23 cellular contexts compared by ENCODE assay signal in the genomic region with DNA sequence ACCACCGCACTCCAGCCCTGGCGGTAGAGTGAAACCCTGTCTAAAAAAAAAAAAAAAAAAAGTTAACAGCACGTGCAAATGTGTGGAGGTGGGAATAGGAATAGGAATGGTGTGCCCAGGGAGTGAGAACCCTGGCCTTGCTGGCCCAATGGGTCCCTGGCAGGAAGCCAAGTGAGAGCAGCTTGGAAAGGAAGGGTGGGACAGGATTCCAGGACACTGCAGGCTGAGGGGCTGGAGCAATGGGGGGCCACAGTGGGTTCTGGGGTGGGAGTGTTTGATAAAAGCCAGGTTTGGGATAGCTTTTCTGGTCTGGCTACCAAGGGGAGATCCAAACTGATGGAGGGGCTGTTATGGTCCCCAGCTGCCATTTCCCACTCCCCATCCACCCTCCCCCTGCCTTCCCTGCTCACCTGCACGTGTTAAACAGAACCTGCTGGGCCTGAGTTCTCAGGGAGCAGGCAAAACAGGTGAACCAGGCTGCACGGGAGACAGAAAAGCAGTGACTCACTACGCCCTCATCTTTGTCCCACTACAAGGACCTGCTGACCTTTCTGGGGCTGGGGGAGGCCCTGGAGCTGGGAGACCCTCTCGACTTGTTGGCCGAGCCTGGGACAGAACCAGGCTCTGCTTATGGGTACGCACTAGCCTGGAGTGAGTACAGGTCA. TPM values are rescaled to one million over a fixed set of nuclear protein-coding genes. Genes with fewer than 3 reads are reported as not detected.
DNase-seq lines count a peak whose midpoint lies in the region; ATAC-seq, FAIRE-seq and TF ChIP-seq lines count a peak whose summit lies in the region.
"Had no signal": no experiment of that assay in that cellular context is flagged by ENCODE, and none has a peak within 500 bp of the region (broad histone marks: within the 10 kb centered on the region; RNA-seq: fewer than 3 reads in every experiment).

No MANE protein-coding gene starts in this region.

- no peak overlapping the region for H2AFZ ChIP-seq in K562 (ENCODE audit: low read depth, low read length)
- H2AFZ ChIP-seq: GM23338 had no signal

- no peaks in the 10 kb centered on the region for H4K20me1 ChIP-seq in K562 (replicated peaks; ENCODE audit: control insufficient read depth, insufficient read depth, low read length)

- no peak for TF ChIP-seq CTCF in K562 (IDR thresholded peaks at IDR 0.05 in 2 of 3, conservative IDR thresholded peaks at IDR 0.05 in 1 of 3; ENCODE audit: insufficient read depth in 2 of 3, low read depth in 1 of 3, low read length in 3 of 3)
- no peak for TF ChIP-seq CTCF in glutamatergic neuron (IDR thresholded peaks at IDR 0.05; ENCODE audit: partially characterized antibody, unreplicated experiment)

- H3K4me2 ChIP-seq in K562 (ENCODE audit: insufficient read depth, low read length) (no peak overlapping the region), mesendoderm (ENCODE audit: low read length) (no peak overlapping the region)
- H3K4me2 ChIP-seq: GM23338 had no signal

- H3K56ac ChIP-seq in mesendoderm (ENCODE audit: low read length), result peak overlapping the region; percentile 49

- no peaks in the 10 kb centered on the region for H3K79me1 ChIP-seq in mesendoderm (ENCODE audit: low read length)

- POLR2A ChIA-PET in K562 (lab: Yijun Ruan, JAX), result interaction anchor here (1.1 to 1.2 kb wide), 2 partner anchors 23 to 25 kb away, joined by 3 to 4 read pairs; no protein-coding TSS in a partner anchor

- H3K9me1 ChIP-seq in K562 (ENCODE audit: control insufficient read depth, insufficient read depth, low read length), result no peaks in the 10 kb centered on the region

- intact Hi-C loops in K562 (cut with micrococcal nuclease), result no loop called here

- no peak overlapping the region for H4K5ac ChIP-seq in mesendoderm (ENCODE audit: low read length)

- no peak overlapping the region for H3K4ac ChIP-seq in mesendoderm (ENCODE audit: low read depth, low read length)

- no peak overlapping the region for H3K4me3 Mint-ChIP-seq in activated naive CD4-positive, alpha-beta T cell treated with anti-CD3 and anti-CD28 coated beads, Interleukin-2, amount 10 ng/mL, durations not matched to agents 7 days and 5 days
- H3K4me3 Mint-ChIP-seq in stimulated activated naive B cell treated with anti-CD40 and anti-IgM and Interleukin-4, amounts not matched to agents 10 μg/mL and 1 μg/mL and 100 μg/mL, for 72 hours, result no peak overlapping the region
- H3K4me3 Mint-ChIP-seq in glutamatergic neuron (ENCODE audit: unreplicated experiment), result no peak overlapping the region
- H3K4me3 Mint-ChIP-seq: CD8-positive, alpha-beta T cell; GM23338 had no signal

- H2BK15ac ChIP-seq in mesendoderm (replicated peaks; ENCODE audit: low read depth), result no peak overlapping the region

- no peak overlapping the region for H2BK5ac ChIP-seq in mesendoderm (ENCODE audit: low read length)

- H3K36me3 Mint-ChIP-seq in activated naive CD4-positive, alpha-beta T cell treated with anti-CD3 and anti-CD28 coated beads, Interleukin-2, amount 50 U/mL, for 72 hours, result no peaks in the 10 kb centered on the region
- H3K36me3 Mint-ChIP-seq in activated naive CD4-positive, alpha-beta T cell treated with anti-CD3 and anti-CD28 coated beads, Interleukin-2, amount 10 ng/mL, durations not matched to agents 7 days and 5 days, result peaks cover 2% of the 10 kb centered on the region
- peaks cover 0 to 3% of the 10 kb centered on the region in 2 donors for H3K36me3 Mint-ChIP-seq in stimulated activated naive B cell treated with anti-CD40 and anti-IgM and Interleukin-4, amounts not matched to agents 10 μg/mL and 1 μg/mL and 100 μg/mL, for 72 hours
- H3K36me3 Mint-ChIP-seq in glutamatergic neuron (ENCODE audit: unreplicated experiment), result no peaks in the 10 kb centered on the region
- H3K36me3 Mint-ChIP-seq: CD8-positive, alpha-beta T cell had no signal

- H3K9ac ChIP-seq in K562 (ENCODE audit: insufficient read depth in 1 of 2, low read depth in 2 of 2, low read length in 2 of 2) (no peak overlapping the region), mesendoderm (ENCODE audit: low read length) (no peak overlapping the region)

- DNase-seq in activated naive CD4-positive, alpha-beta T cell treated with anti-CD3 and anti-CD28 coated beads, Interleukin-2, amount 50 U/mL, for 72 hours (ENCODE audit: low spot score in 2 of 2), result no peak
- DNase-seq in activated naive CD4-positive, alpha-beta T cell treated with anti-CD3 and anti-CD28 coated beads, Interleukin-2, amount 10 ng/mL, durations not matched to agents 7 days and 5 days, result no peak
- DNase-seq in K562 (ENCODE audit: extremely low read depth in 1 of 4, low spot score in 3 of 4), result no peak
- no peak for DNase-seq in mesendoderm
- DNase-seq in stimulated activated naive B cell treated with anti-CD40 and anti-IgM and Interleukin-4, amounts not matched to agents 10 μg/mL and 1 μg/mL and 100 μg/mL, for 72 hours, result no peak
- no peak for DNase-seq in glutamatergic neuron
- DNase-seq in NCI-H226, result no peak
- DNase-seq: Calu3; CD8-positive, alpha-beta T cell; KBM-7; NCI-H1105 treated with DMSO at 0.1 percent for 48 hours; NCI-H1694; NCI-H2081 treated with DMSO at 0.1 percent for 48 hours; NCI-H524 treated with DMSO at 0.1 percent for 48 hours; PC-3; RPMI8226; SJCRH30 had no signal

- H3K27ac ChIP-seq in K562 (ENCODE audit: extremely low read depth, low read depth, low read length) (no peak overlapping the region), mesendoderm (ENCODE audit: low read depth, low read length) (no peak overlapping the region)
- H3K27ac ChIP-seq: SJCRH30 had no signal

- H3K23ac ChIP-seq in mesendoderm (ENCODE audit: low read length), result no peak overlapping the region

- peaks cover 9% of the 10 kb centered on the region for H3K27me3 Mint-ChIP-seq in activated naive CD4-positive, alpha-beta T cell treated with anti-CD3 and anti-CD28 coated beads, Interleukin-2, amount 10 ng/mL, durations not matched to agents 7 days and 5 days
- H3K27me3 Mint-ChIP-seq in stimulated activated naive B cell treated with anti-CD40 and anti-IgM and Interleukin-4, amounts not matched to agents 10 μg/mL and 1 μg/mL and 100 μg/mL, for 72 hours, result no peaks in the 10 kb centered on the region
- peaks cover 1% of the 10 kb centered on the region for H3K27me3 Mint-ChIP-seq in glutamatergic neuron (ENCODE audit: unreplicated experiment)

- CTCF ChIA-PET in activated naive CD4-positive, alpha-beta T cell treated with anti-CD3 and anti-CD28 coated beads, Interleukin-2, amount 10 ng/mL, durations not matched to agents 7 days and 5 days (lab: Charles Lee), result interaction anchor here (1.2 kb wide), 1 partner anchor 95 kb away, joined by 3 read pairs; no protein-coding TSS in a partner anchor
- CTCF ChIA-PET in K562 (lab: Yijun Ruan, JAX; ENCODE audit: low intra/inter-chr PET ratio), result no interaction called here

- no peak overlapping the region for H4K8ac ChIP-seq in mesendoderm (ENCODE audit: low read depth, low read length)

- H3K9me3 ChIP-seq in K562 (replicated peaks; ENCODE audit: control insufficient read depth, insufficient read depth, low read depth, low read length), result peaks cover 4% of the 10 kb centered on the region
- H3K9me3 ChIP-seq: SJCRH30 had no signal

- H3K27me3 ChIP-seq in K562 (ENCODE audit: control insufficient read depth in 2 of 2, insufficient read depth in 2 of 2, low read length in 2 of 2), result peaks cover 2 to 27% of the 10 kb centered on the region in 2 experiments; a peak in 2 of 5 replicates
- no peaks in the 10 kb centered on the region for H3K27me3 ChIP-seq in mesendoderm (ENCODE audit: insufficient read depth, low read length, poor library complexity)
- H3K27me3 ChIP-seq: SJCRH30 had no signal

- ATAC-seq in activated naive CD4-positive, alpha-beta T cell treated with anti-CD3 and anti-CD28 coated beads, Interleukin-2, amount 50 U/mL, for 72 hours, result no peak
- no peak for ATAC-seq in K562
- no peak for ATAC-seq in stimulated activated naive B cell treated with anti-CD40 and anti-IgM and Interleukin-4, amounts not matched to agents 10 μg/mL and 1 μg/mL and 100 μg/mL, for 72 hours (replicated peaks)
- no peak for ATAC-seq in GM21423 (IDR thresholded peaks at IDR 0.05; ENCODE audit: unreplicated experiment)
- ATAC-seq: CD8-positive, alpha-beta T cell; GM23338; PC-3 had no signal

- 2% methylated on average over 9 of the region's 9 CpGs for WGBS in K562 (ENCODE audit: insufficient coverage, low coverage, missing lambda C conversion rate)
- WGBS in mesendoderm (ENCODE audit: extremely low coverage, insufficient coverage, low lambda C conversion rate), result no CpG with 5 or more reads among the region's 9 CpGs

- no peak for TF ChIP-seq RAD21 in K562 (CRISPR knock-in tag; conservative IDR thresholded peaks at IDR 0.05 in 1 of 2, IDR thresholded peaks at IDR 0.05 in 1 of 2)

- H3K36me3 ChIP-seq in K562 (ENCODE audit: control insufficient read depth, insufficient read depth, low read length) (no peaks in the 10 kb centered on the region), mesendoderm (ENCODE audit: control insufficient read depth, insufficient read depth, low read length) (no peaks in the 10 kb centered on the region)
- H3K36me3 ChIP-seq: SJCRH30 had no signal

- no peak overlapping the region for H2BK120ac ChIP-seq in mesendoderm (ENCODE audit: low read depth, low read length)

- H3K9me3 Mint-ChIP-seq in activated naive CD4-positive, alpha-beta T cell treated with anti-CD3 and anti-CD28 coated beads, Interleukin-2, amount 50 U/mL, for 72 hours, result peaks cover 14% of the 10 kb centered on the region in 2 donors
- H3K9me3 Mint-ChIP-seq in activated naive CD4-positive, alpha-beta T cell treated with anti-CD3 and anti-CD28 coated beads, Interleukin-2, amount 10 ng/mL, durations not matched to agents 7 days and 5 days, result peaks cover 12% of the 10 kb centered on the region
- H3K9me3 Mint-ChIP-seq in stimulated activated naive B cell treated with anti-CD40 and anti-IgM and Interleukin-4, amounts not matched to agents 10 μg/mL and 1 μg/mL and 100 μg/mL, for 72 hours, result peaks cover 6 to 7% of the 10 kb centered on the region in 2 donors
- H3K9me3 Mint-ChIP-seq in glutamatergic neuron (ENCODE audit: unreplicated experiment), result peaks cover 2% of the 10 kb centered on the region

- no peak for TF ChIP-seq EP300 in K562 (IDR thresholded peaks at IDR 0.05; ENCODE audit: low read length)

- BruUV-seq in K562 (replicated peaks; lab: Mats Ljungman, UMichigan), result no TSS peak

- FAIRE-seq in K562 (lab: Jason Lieb, UNC), result no peak
- FAIRE-seq: A204.1, GM12891, GM19239 had no signal

- in situ Hi-C loops in K562 (cut with MboI), result no loop called here

- H3K4me1 Mint-ChIP-seq in activated naive CD4-positive, alpha-beta T cell treated with anti-CD3 and anti-CD28 coated beads, Interleukin-2, amount 10 ng/mL, durations not matched to agents 7 days and 5 days, result peaks cover 5% of the 10 kb centered on the region
- peaks cover 9% of the 10 kb centered on the region in 2 donors for H3K4me1 Mint-ChIP-seq in stimulated activated naive B cell treated with anti-CD40 and anti-IgM and Interleukin-4, amounts not matched to agents 10 μg/mL and 1 μg/mL and 100 μg/mL, for 72 hours
- H3K4me1 Mint-ChIP-seq in glutamatergic neuron (ENCODE audit: low read depth, unreplicated experiment), result no peaks in the 10 kb centered on the region
- H3K4me1 Mint-ChIP-seq: GM23338 had no signal

- H3K79me2 ChIP-seq in K562 (ENCODE audit: control insufficient read depth, insufficient read depth, low read length) (no peaks in the 10 kb centered on the region), mesendoderm (ENCODE audit: control insufficient read depth, insufficient read depth, low read length) (no peaks in the 10 kb centered on the region)

- peak overlapping the region; percentile 1 for H2AK5ac ChIP-seq in mesendoderm (ENCODE audit: low read length)

- H3K4me3 ChIP-seq in K562, result no peak overlapping the region
- no peak overlapping the region for H3K4me3 ChIP-seq in mesendoderm (ENCODE audit: low read length)
- H3K4me3 ChIP-seq: GM23338, SJCRH30 had no signal

- peak overlapping the region; percentile 55 to 73 for H3K27ac Mint-ChIP-seq in activated naive CD4-positive, alpha-beta T cell treated with anti-CD3 and anti-CD28 coated beads, Interleukin-2, amount 50 U/mL, for 72 hours
- no peak overlapping the region for H3K27ac Mint-ChIP-seq in activated naive CD4-positive, alpha-beta T cell treated with anti-CD3 and anti-CD28 coated beads, Interleukin-2, amount 10 ng/mL, durations not matched to agents 7 days and 5 days
- H3K27ac Mint-ChIP-seq in stimulated activated naive B cell treated with anti-CD40 and anti-IgM and Interleukin-4, amounts not matched to agents 10 μg/mL and 1 μg/mL and 100 μg/mL, for 72 hours, result peak overlapping the region; percentile 86
- no peak overlapping the region for H3K27ac Mint-ChIP-seq in glutamatergic neuron (ENCODE audit: unreplicated experiment)
- H3K27ac Mint-ChIP-seq: CD8-positive, alpha-beta T cell; GM23338 had no signal

- H3K4me1 ChIP-seq in K562 (replicated peaks in 1 of 2; ENCODE audit: control insufficient read depth in 2 of 2, insufficient read depth in 2 of 2, low read length in 2 of 2), result no peaks in the 10 kb centered on the region; a peak in 1 of 5 replicates
- no peaks in the 10 kb centered on the region for H3K4me1 ChIP-seq in mesendoderm (ENCODE audit: control insufficient read depth, low read depth, low read length)
- H3K4me1 ChIP-seq: SJCRH30 had no signal

- no peak overlapping the region for H3K18ac ChIP-seq in mesendoderm (ENCODE audit: low read length)

- TF ChIP-seq POLR2A in K562 (conservative IDR thresholded peaks at IDR 0.05), result no peak

RNA-seq across cellular contexts. Expression of a gene that starts 3.3 kb away (rescaled TPM):
- not detected for total RNA-seq in activated naive CD4-positive, alpha-beta T cell treated with anti-CD3 and anti-CD28 coated beads, Interleukin-2, amount 50 U/mL, for 72 hours
- total RNA-seq in K562 (2011; cell fraction: chromatin; rRNA removed; ENCODE audit: low replicate concordance), result not detected in 2 replicates
- not detected in 2 replicates for total RNA-seq in K562 (2011; cell fraction: nucleolus; rRNA removed)
- not detected in 2 replicates for total RNA-seq in K562 (2011; cell fraction: nucleoplasm; rRNA removed)
- total RNA-seq in K562 (2014; rRNA removed) (not detected in 2 replicates), K562 (2014; rRNA removed; fragmentation: Illumina TruSeq; extraction: Trizol) (not detected in 2 replicates), K562 (2015; rRNA removed; fragmentation: Illumina TruSeq; extraction: Trizol) (not detected in 2 replicates), K562 (2021) (not detected in 2 replicates), glutamatergic neuron (ENCODE audit: unreplicated experiment) (not detected)
- polyA plus RNA-seq in K562 (2011; rRNA removed) (not detected in 2 replicates), K562 (2014; fragmentation: Illumina TruSeq; extraction: Trizol) (not detected in 2 replicates), K562 (2014; fragmentation: Nextera tagmentation; extraction: Ambion mirVana) (not detected), K562 (2014; rRNA removed) (not detected in 2 replicates)
- polyA plus RNA-seq in K562 (2011; cell fraction: cytosol; rRNA removed), result not detected in 2 replicates
- polyA plus RNA-seq in K562 (2011; cell fraction: nucleus; rRNA removed), result not detected in 2 replicates
- not detected in 2 replicates for polyA plus RNA-seq in K562 (2012)
- polyA minus RNA-seq in K562 (2011; rRNA and poly(A)+ RNA removed), result not detected in 2 replicates
- not detected in 2 replicates for polyA minus RNA-seq in K562 (2011; cell fraction: cytosol; rRNA and poly(A)+ RNA removed)
- not detected in 2 replicates for polyA minus RNA-seq in K562 (2011; cell fraction: nucleus; rRNA and poly(A)+ RNA removed)
- polyA plus RNA-seq in mesendoderm (2013, experiment 1 of 2), result not detected
- not detected for polyA plus RNA-seq in mesendoderm (2013, experiment 2 of 2)
- total RNA-seq: Calu3; CD8-positive, alpha-beta T cell; GM23338; PC-3; SJCRH30 had no signal
- polyA plus RNA-seq: BJ, GM23338 had no signal

RNA-seq across cellular contexts. Expression of a gene that starts 6.6 kb away (rescaled TPM):
- not detected for total RNA-seq in activated naive CD4-positive, alpha-beta T cell treated with anti-CD3 and anti-CD28 coated beads, Interleukin-2, amount 50 U/mL, for 72 hours
- not detected in 2 replicates for total RNA-seq in K562 (2011; cell fraction: chromatin; rRNA removed; ENCODE audit: low replicate concordance)
- total RNA-seq in K562 (2011; cell fraction: nucleolus; rRNA removed), result not detected in 2 replicates
- total RNA-seq in K562 (2011; cell fraction: nucleoplasm; rRNA removed), result not detected in 2 replicates
- not detected in 2 replicates for total RNA-seq in K562 (2014; rRNA removed)
- total RNA-seq in K562 (2014; rRNA removed; fragmentation: Illumina TruSeq; extraction: Trizol), result not detected in 2 replicates
- not detected in 2 replicates for total RNA-seq in K562 (2015; rRNA removed; fragmentation: Illumina TruSeq; extraction: Trizol)
- 0.11 TPM in 1 of 2 replicates, not detected in the other for total RNA-seq in K562 (2021)
- not detected in 2 replicates for polyA plus RNA-seq in K562 (2011; rRNA removed)
- polyA plus RNA-seq in K562 (2011; cell fraction: cytosol; rRNA removed), result not detected in 2 replicates
- polyA plus RNA-seq in K562 (2011; cell fraction: nucleus; rRNA removed), result not detected in 2 replicates
- polyA plus RNA-seq in K562 (2012), result not detected in 2 replicates
- not detected in 2 replicates for polyA plus RNA-seq in K562 (2014; fragmentation: Illumina TruSeq; extraction: Trizol)
- not detected for polyA plus RNA-seq in K562 (2014; fragmentation: Nextera tagmentation; extraction: Ambion mirVana)
- not detected in 2 replicates for polyA plus RNA-seq in K562 (2014; rRNA removed)
- polyA minus RNA-seq in K562 (2011; rRNA and poly(A)+ RNA removed), result not detected in 2 replicates
- polyA minus RNA-seq in K562 (2011; cell fraction: cytosol; rRNA and poly(A)+ RNA removed), result 1.1 TPM in 1 of 2 replicates, not detected in the other
- not detected in 2 replicates for polyA minus RNA-seq in K562 (2011; cell fraction: nucleus; rRNA and poly(A)+ RNA removed)
- 0.10 TPM for polyA plus RNA-seq in mesendoderm (2013, experiment 1 of 2)
- 0.11 TPM for polyA plus RNA-seq in mesendoderm (2013, experiment 2 of 2)
- not detected for total RNA-seq in glutamatergic neuron (ENCODE audit: unreplicated experiment)
- total RNA-seq: Calu3; CD8-positive, alpha-beta T cell; GM23338; PC-3; SJCRH30 had no signal
- polyA plus RNA-seq: BJ, GM23338 had no signal

RNA-seq across cellular contexts. Expression of a gene that starts 30.5 kb away (rescaled TPM):
- total RNA-seq in activated naive CD4-positive, alpha-beta T cell treated with anti-CD3 and anti-CD28 coated beads, Interleukin-2, amount 50 U/mL, for 72 hours, result not detected
- total RNA-seq in K562 (2011; cell fraction: chromatin; rRNA removed; ENCODE audit: low replicate concordance), result not detected in 2 replicates
- total RNA-seq in K562 (2011; cell fraction: nucleolus; rRNA removed), result not detected in 2 replicates
- total RNA-seq in K562 (2011; cell fraction: nucleoplasm; rRNA removed), result not detected in 2 replicates
- not detected in 2 replicates for total RNA-seq in K562 (2014; rRNA removed)
- total RNA-seq in K562 (2014; rRNA removed; fragmentation: Illumina TruSeq; extraction: Trizol), result not detected in 2 replicates
- not detected in 2 replicates for total RNA-seq in K562 (2015; rRNA removed; fragmentation: Illumina TruSeq; extraction: Trizol)
- total RNA-seq in K562 (2021), result not detected in 2 replicates
- polyA plus RNA-seq in K562 (2011; rRNA removed), result not detected in 2 replicates
- not detected in 2 replicates for polyA plus RNA-seq in K562 (2011; cell fraction: cytosol; rRNA removed)
- not detected in 2 replicates for polyA plus RNA-seq in K562 (2011; cell fraction: nucleus; rRNA removed)
- polyA plus RNA-seq in K562 (2012), result not detected in 2 replicates
- not detected in 2 replicates for polyA plus RNA-seq in K562 (2014; fragmentation: Illumina TruSeq; extraction: Trizol)
- not detected for polyA plus RNA-seq in K562 (2014; fragmentation: Nextera tagmentation; extraction: Ambion mirVana)
- polyA plus RNA-seq in K562 (2014; rRNA removed), result not detected in 2 replicates
- not detected in 2 replicates for polyA minus RNA-seq in K562 (2011; rRNA and poly(A)+ RNA removed)
- not detected in 2 replicates for polyA minus RNA-seq in K562 (2011; cell fraction: cytosol; rRNA and poly(A)+ RNA removed)
- not detected in 2 replicates for polyA minus RNA-seq in K562 (2011; cell fraction: nucleus; rRNA and poly(A)+ RNA removed)
- polyA plus RNA-seq in mesendoderm (2013, experiment 1 of 2), result not detected
- polyA plus RNA-seq in mesendoderm (2013, experiment 2 of 2), result not detected
- total RNA-seq in glutamatergic neuron (ENCODE audit: unreplicated experiment), result not detected
- total RNA-seq: Calu3; CD8-positive, alpha-beta T cell; GM23338; PC-3; SJCRH30 had no signal
- polyA plus RNA-seq: BJ, GM23338 had no signal

RNA-seq across cellular contexts. Expression of a gene that starts 52.8 kb away (rescaled TPM):
- total RNA-seq in activated naive CD4-positive, alpha-beta T cell treated with anti-CD3 and anti-CD28 coated beads, Interleukin-2, amount 50 U/mL, for 72 hours, result not detected
- not detected in 2 replicates for total RNA-seq in K562 (2011; cell fraction: chromatin; rRNA removed; ENCODE audit: low replicate concordance)
- total RNA-seq in K562 (2011; cell fraction: nucleolus; rRNA removed), result not detected in 2 replicates
- total RNA-seq in K562 (2011; cell fraction: nucleoplasm; rRNA removed), result not detected in 2 replicates
- not detected in 2 replicates for total RNA-seq in K562 (2014; rRNA removed)
- total RNA-seq in K562 (2014; rRNA removed; fragmentation: Illumina TruSeq; extraction: Trizol), result not detected in 2 replicates
- not detected in 2 replicates for total RNA-seq in K562 (2015; rRNA removed; fragmentation: Illumina TruSeq; extraction: Trizol)
- total RNA-seq in K562 (2021), result not detected in 2 replicates
- not detected in 2 replicates for polyA plus RNA-seq in K562 (2011; rRNA removed)
- not detected in 2 replicates for polyA plus RNA-seq in K562 (2011; cell fraction: cytosol; rRNA removed)
- not detected in 2 replicates for polyA plus RNA-seq in K562 (2011; cell fraction: nucleus; rRNA removed)
- not detected in 2 replicates for polyA plus RNA-seq in K562 (2012)
- not detected in 2 replicates for polyA plus RNA-seq in K562 (2014; fragmentation: Illumina TruSeq; extraction: Trizol)
- not detected for polyA plus RNA-seq in K562 (2014; fragmentation: Nextera tagmentation; extraction: Ambion mirVana)
- polyA plus RNA-seq in K562 (2014; rRNA removed), result not detected in 2 replicates
- polyA minus RNA-seq in K562 (2011; rRNA and poly(A)+ RNA removed), result not detected in 2 replicates
- not detected in 2 replicates for polyA minus RNA-seq in K562 (2011; cell fraction: cytosol; rRNA and poly(A)+ RNA removed)
- not detected in 2 replicates for polyA minus RNA-seq in K562 (2011; cell fraction: nucleus; rRNA and poly(A)+ RNA removed)
- not detected for polyA plus RNA-seq in mesendoderm (2013, experiment 1 of 2)
- 0.03 TPM for polyA plus RNA-seq in mesendoderm (2013, experiment 2 of 2)
- not detected for total RNA-seq in glutamatergic neuron (ENCODE audit: unreplicated experiment)
- total RNA-seq: Calu3; CD8-positive, alpha-beta T cell; GM23338; PC-3 had no signal
- polyA plus RNA-seq: BJ, GM23338 had no signal

Comparison
In these comparisons a context has a peak if more than half of its experiments do, and no peak if none do; other contexts are left out.
1. H3K27ac Mint-ChIP-seq: peak in activated naive CD4-positive, alpha-beta T cell treated with anti-CD3 and anti-CD28 coated beads, Interleukin-2, amount 50 U/mL, for 72 hours (2 of 2) and stimulated activated naive B cell treated with anti-CD40 and anti-IgM and Interleukin-4, amounts not matched to agents 10 μg/mL and 1 μg/mL and 100 μg/mL, for 72 hours (single experiment); none in activated naive CD4-positive, alpha-beta T cell treated with anti-CD3 and anti-CD28 coated beads, Interleukin-2, amount 10 ng/mL, durations not matched to agents 7 days and 5 days (single experiment) and glutamatergic neuron (single experiment).